In genomic region chr22:47023871-47024270, GRCh38 we compare ENCODE assay signal across 16 cellular contexts.
A peak's percentile ranks its signal among the peaks of the same experiment; 100 is the strongest.
DNase-seq lines count a peak whose midpoint lies in the region; ATAC-seq and TF ChIP-seq lines count a peak whose summit lies in the region.
"Had no signal": no experiment of that assay in that cellular context is flagged by ENCODE, and none has a peak within 500 bp of the region (broad histone marks: within the 10 kb centered on the region; RNA-seq: fewer than 3 reads in every experiment).

No MANE protein-coding gene starts in this region.

- peaks cover 4 to 9% of the 10 kb centered on the region in 2 donors for H3K36me3 Mint-ChIP-seq in activated T-cell treated with anti-CD3 and anti-CD28 coated beads, Interleukin-2, amount 50 U/mL, for 72 hours (ENCODE audit: insufficient read depth in 2 of 2)
- H3K36me3 Mint-ChIP-seq in T-helper 17 cell (ENCODE audit: low read depth): peaks cover 6% of the 10 kb centered on the region
- peaks cover 24% of the 10 kb centered on the region for H3K36me3 Mint-ChIP-seq in stimulated activated effector memory CD8-positive, alpha-beta T cell treated with anti-CD3 and anti-CD28 coated beads, Interleukin-12 subunit alpha, Interleukin-12 subunit beta, amount 100 ng/mL, for 72 hours
- peaks cover 30% of the 10 kb centered on the region for H3K36me3 Mint-ChIP-seq in GM23338 (ENCODE audit: low read depth)

- no peak overlapping the region for H3K4me3 ChIP-seq in GM23338
- H3K4me3 ChIP-seq: GM12878, GM23248 had no signal

- H3K27ac ChIP-seq in GM23338 (ENCODE audit: low read depth): no peak overlapping the region
- H3K27ac ChIP-seq: GM23248 had no signal

- H3K9me2 ChIP-seq in GM23338 (ENCODE audit: insufficient read depth): no peaks in the 10 kb centered on the region

- DNase-seq in activated T-cell treated with anti-CD3 and anti-CD28 coated beads, Interleukin-2, amount 50 U/mL, for 72 hours: no peak
- DNase-seq in activated T-cell treated with anti-CD3 and anti-CD28 coated beads, Interleukin-2, amount 50 U/mL, for 1 hour: no peak
- no peak for DNase-seq in T-helper 17 cell
- no peak for DNase-seq in stimulated activated effector memory CD8-positive, alpha-beta T cell treated with anti-CD3 and anti-CD28 coated beads, Interleukin-12 subunit alpha, Interleukin-12 subunit beta, amount 100 ng/mL, for 72 hours (ENCODE audit: low spot score in 2 of 2)
- DNase-seq in GM23338 (ENCODE audit: low spot score): no peak
- DNase-seq: 8988T; AML-193; C1 segment of cervical spinal cord; CD4-positive, alpha-beta memory T cell; DMS79; GM23248; H7 had no signal

- no peaks in the 10 kb centered on the region for H3K9me3 Mint-ChIP-seq in activated T-cell treated with anti-CD3 and anti-CD28 coated beads, Interleukin-2, amount 50 U/mL, for 72 hours
- no peaks in the 10 kb centered on the region for H3K9me3 Mint-ChIP-seq in stimulated activated effector memory CD8-positive, alpha-beta T cell treated with anti-CD3 and anti-CD28 coated beads, Interleukin-12 subunit alpha, Interleukin-12 subunit beta, amount 100 ng/mL, for 72 hours
- H3K9me3 Mint-ChIP-seq in GM23338: peaks cover 29% of the 10 kb centered on the region

- no peak overlapping the region for H3K4me3 Mint-ChIP-seq in activated T-cell treated with anti-CD3 and anti-CD28 coated beads, Interleukin-2, amount 50 U/mL, for 72 hours
- no peak overlapping the region for H3K4me3 Mint-ChIP-seq in T-helper 17 cell
- no peak overlapping the region for H3K4me3 Mint-ChIP-seq in stimulated activated effector memory CD8-positive, alpha-beta T cell treated with anti-CD3 and anti-CD28 coated beads, Interleukin-12 subunit alpha, Interleukin-12 subunit beta, amount 100 ng/mL, for 72 hours
- H3K4me3 Mint-ChIP-seq in GM23338: no peak overlapping the region
- H3K4me3 Mint-ChIP-seq: CD4-positive, alpha-beta memory T cell had no signal

- H3K9me3 ChIP-seq in T-helper 17 cell (ENCODE audit: control insufficient read depth, low read length, poor library complexity, severe bottlenecking): no peaks in the 10 kb centered on the region

- no peaks in the 10 kb centered on the region for H3K27me3 ChIP-seq in GM23338 (ENCODE audit: insufficient read depth)

- H3K4me2 ChIP-seq in GM23338: no peak overlapping the region

- H3K27ac Mint-ChIP-seq in activated T-cell treated with anti-CD3 and anti-CD28 coated beads, Interleukin-2, amount 50 U/mL, for 72 hours: peak overlapping the region; percentile 56
- H3K27ac Mint-ChIP-seq in T-helper 17 cell (peak overlapping the region; percentile 82), GM23338 (no peak overlapping the region)
- peak overlapping the region; percentile 7 for H3K27ac Mint-ChIP-seq in stimulated activated effector memory CD8-positive, alpha-beta T cell treated with anti-CD3 and anti-CD28 coated beads, Interleukin-12 subunit alpha, Interleukin-12 subunit beta, amount 100 ng/mL, for 72 hours

- no peak for ATAC-seq in activated T-cell treated with anti-CD3 and anti-CD28 coated beads, Interleukin-2, amount 50 U/mL, for 72 hours (replicated peaks in 1 of 2)
- ATAC-seq in T-helper 17 cell (no peak), HG02759 (IDR thresholded peaks at IDR 0.05; ENCODE audit: unreplicated experiment) (no peak), GM23338 (no peak), HG03108 (IDR thresholded peaks at IDR 0.05; ENCODE audit: unreplicated experiment) (no peak)
- no peak for ATAC-seq in stimulated activated effector memory CD8-positive, alpha-beta T cell treated with anti-CD3 and anti-CD28 coated beads, Interleukin-12 subunit alpha, Interleukin-12 subunit beta, amount 100 ng/mL, for 72 hours
- ATAC-seq: GM12878, HepG2 had no signal

- H3K27me3 Mint-ChIP-seq in activated T-cell treated with anti-CD3 and anti-CD28 coated beads, Interleukin-2, amount 50 U/mL, for 72 hours (ENCODE audit: low read depth): no peaks in the 10 kb centered on the region
- H3K27me3 Mint-ChIP-seq in T-helper 17 cell: no peaks in the 10 kb centered on the region
- peaks cover 2% of the 10 kb centered on the region for H3K27me3 Mint-ChIP-seq in GM23338 (ENCODE audit: insufficient read depth, low read depth, poor library complexity)
- H3K27me3 Mint-ChIP-seq: CD4-positive, alpha-beta memory T cell had no signal

- H3F3A ChIP-seq in GM23338 (replicated peaks; ENCODE audit: low read depth): no peaks in the 10 kb centered on the region

- peaks cover 17% of the 10 kb centered on the region for H3K4me1 ChIP-seq in GM23338 (ENCODE audit: insufficient read depth)

- H3K36me3 ChIP-seq in GM23338 (ENCODE audit: insufficient read depth): no peaks in the 10 kb centered on the region

- no peak for TF ChIP-seq CTCF in GM23338 (conservative IDR thresholded peaks at IDR 0.05; ENCODE audit: low read depth in 2 of 2)

- no peaks in the 10 kb centered on the region for H4K20me1 ChIP-seq in GM23338 (replicated peaks; ENCODE audit: insufficient read depth)

- no peak overlapping the region for H2AFZ ChIP-seq in GM23338
- H2AFZ ChIP-seq: GM23248 had no signal

- H3K4me1 Mint-ChIP-seq in activated T-cell treated with anti-CD3 and anti-CD28 coated beads, Interleukin-2, amount 50 U/mL, for 72 hours (ENCODE audit: low read depth): peaks cover 34% of the 10 kb centered on the region
- H3K4me1 Mint-ChIP-seq in T-helper 17 cell (peaks cover 21% of the 10 kb centered on the region), GM23338 (peaks cover 34% of the 10 kb centered on the region)
- H3K4me1 Mint-ChIP-seq in stimulated activated effector memory CD8-positive, alpha-beta T cell treated with anti-CD3 and anti-CD28 coated beads, Interleukin-12 subunit alpha, Interleukin-12 subunit beta, amount 100 ng/mL, for 72 hours: peaks cover 52% of the 10 kb centered on the region

- no peaks in the 10 kb centered on the region for H3K79me2 ChIP-seq in GM23338 (replicated peaks; ENCODE audit: insufficient read depth)

TF ChIP-seq in GM23338, 12 proteins besides CTCF, POLR2A, EP300 and RAD21 (continues in another document):
- TF ChIP-seq ZNF462 (CRISPR knock-in tag; IDR thresholded peaks at IDR 0.05) (no peak), NANOG (IDR thresholded peaks at IDR 0.05; ENCODE audit: borderline replicate concordance) (no peak), EZH2phosphoT487 (IDR thresholded peaks at IDR 0.05; ENCODE audit: unreplicated experiment) (no peak), EZH2 (IDR thresholded peaks at IDR 0.05; ENCODE audit: low read depth, unreplicated experiment) (no peak), STAT1 (IDR thresholded peaks at IDR 0.05; ENCODE audit: unreplicated experiment) (no peak)
